Comparison of ENCODE assay signal across 1 cellular context in genomic region chr10:43436291-43437140, GRCh38.
TF ChIP-seq lines count a peak whose summit lies in the region.

Gene ZNF487 (plus strand): TSS chr10:43437111. CDS start chr10:43475814, 38,703 bp downstream.

TF ChIP-seq in HCT116, 20 proteins besides CTCF, POLR2A, EP300 and RAD21 (continued from another document):
- TF ChIP-seq ZBTB33 (IDR thresholded peaks at IDR 0.05; ENCODE audit: extremely low read depth, insufficient replicate concordance, low read length) (no peak), ELF1 (IDR thresholded peaks at IDR 0.05; ENCODE audit: borderline replicate concordance, low read depth) (peak; percentile 71), SP1 (IDR thresholded peaks at IDR 0.05; ENCODE audit: low read depth) (peak; percentile 65), SRF (IDR thresholded peaks at IDR 0.05; ENCODE audit: low read depth) (no peak), TCF7L2 (IDR thresholded peaks at IDR 0.05; ENCODE audit: borderline replicate concordance, extremely low read depth, insufficient read depth, insufficient read length) (no peak), ATF3 (IDR thresholded peaks at IDR 0.05) (no peak), EZH2 (IDR thresholded peaks at IDR 0.05) (no peak), REST (IDR thresholded peaks at IDR 0.05; ENCODE audit: low read depth) (no peak), POLR2AphosphoS5 (IDR thresholded peaks at IDR 0.05; ENCODE audit: low read depth, low read length) (peak; percentile 84), FOSL1 (IDR thresholded peaks at IDR 0.05; ENCODE audit: low read depth) (no peak)
